Comparison of ENCODE assay signal across 10 cellular contexts in the genomic region with DNA sequence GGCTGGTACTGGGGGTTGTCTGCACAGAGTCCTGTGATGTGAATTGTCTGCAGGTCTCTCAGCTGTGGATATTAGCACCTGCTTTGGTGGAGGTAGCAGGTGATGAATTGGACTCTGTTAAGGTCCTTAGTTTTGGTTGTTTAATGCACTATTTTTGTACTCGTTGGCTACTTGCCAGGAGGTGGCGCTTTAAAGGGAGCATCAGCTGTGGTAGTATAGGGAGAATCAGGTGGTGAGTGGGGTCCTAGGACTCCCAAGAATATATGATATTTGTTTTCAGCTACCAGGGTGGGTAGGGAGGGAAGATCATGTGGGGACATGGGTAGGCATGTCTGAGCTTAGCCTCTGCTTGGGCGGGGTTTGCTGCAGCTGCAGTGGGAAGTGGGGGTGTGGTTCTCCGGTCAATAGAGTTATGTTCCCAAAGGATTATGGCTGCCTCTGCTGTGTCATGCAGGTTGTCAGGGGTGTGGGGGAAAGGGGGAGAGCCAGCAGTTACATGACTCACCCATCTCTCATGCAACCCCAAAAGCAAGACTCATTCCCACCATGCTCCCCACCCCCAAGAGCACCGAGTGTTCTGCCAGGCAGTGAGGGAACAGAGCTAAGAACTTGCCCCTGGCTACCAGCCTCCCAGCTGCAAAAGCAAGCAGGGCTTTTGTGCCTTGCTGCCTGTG. TPM values are rescaled to one million over a fixed set of nuclear protein-coding genes. Genes with fewer than 3 reads are reported as not detected.
A peak's percentile ranks its signal among the peaks of the same experiment; 100 is the strongest.
DNase-seq lines count a peak whose midpoint lies in the region; ATAC-seq and TF ChIP-seq lines count a peak whose summit lies in the region.
"Had no signal": no experiment of that assay in that cellular context is flagged by ENCODE, and none has a peak within 500 bp of the region (broad histone marks: within the 10 kb centered on the region; RNA-seq: fewer than 3 reads in every experiment).

No MANE protein-coding gene starts in this region.

- POLR2A ChIA-PET in HEK293 (lab: Yijun Ruan, JAX) = no interaction called here

- H3K4me3 ChIP-seq in HEK293 (ENCODE audit: low read depth, low read length) (no peak overlapping the region), WERI-Rb-1 (ENCODE audit: low read depth, low read length) (no peak overlapping the region), ovary (no peak overlapping the region)

- DNase-seq in NCI-H2029 treated with DMSO at 0.1 percent for 48 hours (lab: John Stamatoyannopoulos, UW) = peak; percentile 24
- peak; percentile 17 for DNase-seq in WERI-Rb-1
- DNase-seq in posterior vena cava (ENCODE audit: low spot score) = peak; percentile 49
- DNase-seq in ovary = no peak
- DNase-seq: activated T-cell treated with anti-CD3 and anti-CD28 coated beads, Interleukin-2, amount 50 U/mL, for 24 hours; cortex of kidney; SW 1271 had no signal

- no peak for TF ChIP-seq EP300 in ovary (IDR thresholded peaks at IDR 0.05)

- no peak overlapping the region; the same call in 1 of the 2 replicates for H3K27ac ChIP-seq in HEK293 (ENCODE audit: extremely low read depth, low read depth, low read length)
- H3K27ac ChIP-seq in WERI-Rb-1 = no peak overlapping the region
- no peak overlapping the region for H3K27ac ChIP-seq in ovary

- CTCF ChIA-PET in HEK293 (lab: Yijun Ruan, JAX) = no interaction called here

- H3K9me3 ChIP-seq in HEK293 (ENCODE audit: control insufficient read depth, insufficient read depth, low read depth, low read length) = no peaks in the 10 kb centered on the region
- no peaks in the 10 kb centered on the region for H3K9me3 ChIP-seq in WERI-Rb-1 (ENCODE audit: severe bottlenecking)
- H3K9me3 ChIP-seq in ovary = no peaks in the 10 kb centered on the region

- H3K36me3 ChIP-seq in HEK293 (ENCODE audit: control insufficient read depth in 2 of 2, insufficient read depth in 1 of 2, low read length in 2 of 2) (no peaks in the 10 kb centered on the region), WERI-Rb-1 (no peaks in the 10 kb centered on the region), ovary (no peaks in the 10 kb centered on the region)

- 70 to 73% (median 71%) methylated on average over 5 of the region's 5 CpGs for WGBS in ovary, 3 donors

- no peak for TF ChIP-seq POLR2A in ovary (IDR thresholded peaks at IDR 0.05)

- intact Hi-C loops in posterior vena cava (cut with DNase I) = no loop called here
- intact Hi-C loops in ovary (cut with DNase I) = no loop called here

- H3K27me3 ChIP-seq in WERI-Rb-1 (ENCODE audit: insufficient read depth, low read depth, severe bottlenecking) (no peaks in the 10 kb centered on the region), ovary (no peaks in the 10 kb centered on the region)

- H3K4me1 ChIP-seq in HEK293 (ENCODE audit: control insufficient read depth, insufficient read depth, low read length) (no peaks in the 10 kb centered on the region), ovary (ENCODE audit: insufficient read depth) (no peaks in the 10 kb centered on the region)

- TF ChIP-seq CTCF in HEK293 (tag by site-specific recombination; IDR thresholded peaks at IDR 0.05) (no peak), WERI-Rb-1 (IDR thresholded peaks at IDR 0.05; ENCODE audit: low read depth, low read length) (0 out of 2 replicates have a peak, but pooled peaks have one; percentile 2), ovary (IDR thresholded peaks at IDR 0.05) (no peak)

- ATAC-seq in HG03439 (IDR thresholded peaks at IDR 0.05; ENCODE audit: unreplicated experiment) (no peak), HG02642 (IDR thresholded peaks at IDR 0.05; ENCODE audit: poor library complexity, unreplicated experiment) (no peak)

TF ChIP-seq in HEK293, 187 proteins besides CTCF, POLR2A, EP300 and RAD21:
- TF ChIP-seq KLF1 (tag by site-specific recombination; IDR thresholded peaks at IDR 0.05) (peak; percentile 72), ZNF621 (tag by site-specific recombination; IDR thresholded peaks at IDR 0.05) (no peak), ZBTB17 (tag by site-specific recombination; IDR thresholded peaks at IDR 0.05) (no peak), ZNF335 (tag by site-specific recombination; conservative IDR thresholded peaks at IDR 0.05) (peak; percentile 39; the same call in 1 of the 2 replicates), KLF9 (tag by site-specific recombination; IDR thresholded peaks at IDR 0.05; ENCODE audit: low read depth) (peak; percentile 25; the same call in 1 of the 2 replicates)
- TF ChIP-seq, protein P1, sequence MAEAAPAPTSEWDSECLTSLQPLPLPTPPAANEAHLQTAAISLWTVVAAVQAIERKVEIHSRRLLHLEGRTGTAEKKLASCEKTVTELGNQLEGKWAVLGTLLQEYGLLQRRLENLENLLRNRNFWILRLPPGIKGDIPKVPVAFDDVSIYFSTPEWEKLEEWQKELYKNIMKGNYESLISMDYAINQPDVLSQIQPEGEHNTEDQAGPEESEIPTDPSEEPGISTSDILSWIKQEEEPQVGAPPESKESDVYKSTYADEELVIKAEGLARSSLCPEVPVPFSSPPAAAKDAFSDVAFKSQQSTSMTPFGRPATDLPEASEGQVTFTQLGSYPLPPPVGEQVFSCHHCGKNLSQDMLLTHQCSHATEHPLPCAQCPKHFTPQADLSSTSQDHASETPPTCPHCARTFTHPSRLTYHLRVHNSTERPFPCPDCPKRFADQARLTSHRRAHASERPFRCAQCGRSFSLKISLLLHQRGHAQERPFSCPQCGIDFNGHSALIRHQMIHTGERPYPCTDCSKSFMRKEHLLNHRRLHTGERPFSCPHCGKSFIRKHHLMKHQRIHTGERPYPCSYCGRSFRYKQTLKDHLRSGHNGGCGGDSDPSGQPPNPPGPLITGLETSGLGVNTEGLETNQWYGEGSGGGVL (tag by site-specific recombination; IDR thresholded peaks at IDR 0.05) = 0 out of 2 replicates have a peak, but pooled peaks have one; percentile 29

RNA-seq across cellular contexts. Expression of gene ZNF273, which starts 53.7 kb away (rescaled TPM):
- total RNA-seq in posterior vena cava = 1 to 10 TPM; 4.5 to 8.0 TPM
- total RNA-seq in ovary = 10 to 100 TPM in 1 of 7 donors, 1 to 10 TPM in 6; 4.4 to 13.0 (median 7.3) TPM
- 1 to 10 TPM; 4.8 to 5.2 TPM for polyA plus RNA-seq in ovary

RNA-seq across cellular contexts. Expression of gene ZNF138, which starts 55.2 kb away (rescaled TPM):
- total RNA-seq in posterior vena cava (1 to 10 TPM; 6.9 to 7.0 TPM), ovary (10 to 100 TPM in 4 of 7 donors, 1 to 10 TPM in 3; 6.4 to 14.1 (median 10.7) TPM)
- 1 to 10 TPM; 5.3 to 9.3 TPM for polyA plus RNA-seq in ovary

Comparison
In these comparisons a context has a peak if more than half of its experiments do, and no peak if none do; other contexts are left out.
1. DNase-seq: peak in NCI-H2029 treated with DMSO at 0.1 percent for 48 hours (single experiment), WERI-Rb-1 (single experiment) and posterior vena cava (single experiment); none in ovary (0 of 5).